ENCODE assay signal across 21 cellular contexts in the genomic region with DNA sequence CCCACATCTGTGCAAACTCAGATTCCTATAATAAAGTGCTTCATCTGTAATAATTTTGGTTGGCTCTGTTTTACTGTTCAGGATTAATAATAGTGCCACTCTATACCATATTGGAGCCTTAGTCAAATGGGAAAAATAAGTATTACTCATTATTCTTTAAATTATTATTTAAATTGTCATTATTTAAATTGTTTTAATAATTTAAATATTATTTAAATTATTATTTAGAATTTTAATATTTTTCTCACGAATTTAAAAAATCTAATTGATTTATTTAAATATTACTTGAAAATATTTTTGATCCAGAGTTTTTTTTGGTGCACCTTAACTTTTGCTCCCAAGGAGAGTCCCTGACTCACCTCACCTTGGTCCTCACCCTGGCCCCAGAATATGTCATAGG.
DNase-seq lines count a peak whose midpoint lies in the region; ATAC-seq, FAIRE-seq and TF ChIP-seq lines count a peak whose summit lies in the region.
"Had no signal": no experiment of that assay in that cellular context is flagged by ENCODE, and none has a peak within 500 bp of the region (broad histone marks: within the 10 kb centered on the region; RNA-seq: fewer than 3 reads in every experiment).

No MANE protein-coding gene starts in this region.

- H3K4me2 ChIP-seq in OCI-LY1 (ENCODE audit: low read length) (no peak overlapping the region), mesendoderm (ENCODE audit: low read length) (no peak overlapping the region)
- H3K4me2 ChIP-seq: BLaER1, GM23338 had no signal

- no peaks in the 10 kb centered on the region for H4K20me1 ChIP-seq in OCI-LY1 (ENCODE audit: insufficient read depth, low read length)
- H4K20me1 ChIP-seq: BLaER1 had no signal

- H3K36me3 ChIP-seq in OCI-LY1 (ENCODE audit: insufficient read depth, low read length) (no peaks in the 10 kb centered on the region), kidney (ENCODE audit: control insufficient read depth in 1 of 2, insufficient read depth in 2 of 2, low read length in 2 of 2) (no peaks in the 10 kb centered on the region), mesendoderm (ENCODE audit: control insufficient read depth, insufficient read depth, low read length) (no peaks in the 10 kb centered on the region)
- H3K36me3 ChIP-seq: BLaER1 had no signal

- FAIRE-seq in kidney (lab: Jason Lieb, UNC): peak; percentile 85
- FAIRE-seq: GM12878, GM19239 had no signal

- no peaks in the 10 kb centered on the region for H3K79me2 ChIP-seq in OCI-LY1 (ENCODE audit: insufficient read depth, low read length)
- no peaks in the 10 kb centered on the region for H3K79me2 ChIP-seq in mesendoderm (ENCODE audit: control insufficient read depth, insufficient read depth, low read length)

- H3K4me1 ChIP-seq in OCI-LY1 (ENCODE audit: insufficient read depth, low read length, severe bottlenecking) (peaks cover 35% of the 10 kb centered on the region), kidney (ENCODE audit: control insufficient read depth in 1 of 2, insufficient read depth in 1 of 2, low read depth in 1 of 2, low read length in 2 of 2) (no peaks in the 10 kb centered on the region), mesendoderm (ENCODE audit: control insufficient read depth, low read depth, low read length) (no peaks in the 10 kb centered on the region)
- H3K4me1 ChIP-seq: BLaER1, Caco-2 had no signal

- TF ChIP-seq CTCF in OCI-LY1 (IDR thresholded peaks at IDR 0.05; ENCODE audit: low read length) (no peak), WTC11 (IDR thresholded peaks at IDR 0.05) (no peak), kidney (IDR thresholded peaks at IDR 0.05; ENCODE audit: borderline replicate concordance, extremely low read depth, insufficient read depth) (no peak)

- H3K9me3 Mint-ChIP-seq in WTC11: peaks cover 21% of the 10 kb centered on the region
- H3K9me3 Mint-ChIP-seq: GM23338, H9 had no signal

- no peak overlapping the region for H2BK5ac ChIP-seq in mesendoderm (ENCODE audit: low read length)

- no peaks in the 10 kb centered on the region for H3K9me2 ChIP-seq in OCI-LY1 (ENCODE audit: low read depth, low read length)

- ATAC-seq in WTC11 (no peak), GM19395 (IDR thresholded peaks at IDR 0.05; ENCODE audit: unreplicated experiment) (no peak)
- ATAC-seq: CD8-positive, alpha-beta T cell; GM12878; GM23338; HCT116 had no signal

- H3K56ac ChIP-seq in mesendoderm (ENCODE audit: low read length): no peak overlapping the region

- H3K23ac ChIP-seq in mesendoderm (ENCODE audit: low read length): no peak overlapping the region

- CTCF ChIA-PET in WTC11 (lab: Charles Lee): no interaction called here

- POLR2A ChIA-PET in WTC11 (lab: Charles Lee): no interaction called here

- H2AK5ac ChIP-seq in mesendoderm (ENCODE audit: low read length): no peak overlapping the region

- no peak overlapping the region for H3K27ac Mint-ChIP-seq in WTC11
- H3K27ac Mint-ChIP-seq: B cell; CD4-positive, CD25-positive, alpha-beta regulatory T cell; CD8-positive, alpha-beta T cell; GM23338; H9 had no signal

- H2AFZ ChIP-seq in OCI-LY1 (ENCODE audit: low read length): no peak overlapping the region
- H2AFZ ChIP-seq: GM23338 had no signal

- H2BK120ac ChIP-seq in mesendoderm (ENCODE audit: low read depth, low read length): no peak overlapping the region

- H4K5ac ChIP-seq in mesendoderm (ENCODE audit: low read length): no peak overlapping the region

- H3K27me3 ChIP-seq in OCI-LY1 (ENCODE audit: insufficient read depth, low read length): no peaks in the 10 kb centered on the region
- H3K27me3 ChIP-seq in mesendoderm (ENCODE audit: insufficient read depth, low read length, poor library complexity): no peaks in the 10 kb centered on the region
- H3K27me3 ChIP-seq: BLaER1 had no signal

- intact Hi-C loops in kidney (cut with DNase I): no loop called here

- no peak overlapping the region for H3K18ac ChIP-seq in mesendoderm (ENCODE audit: low read length)

- no peaks in the 10 kb centered on the region for H3F3A ChIP-seq in OCI-LY1 (ENCODE audit: insufficient read depth, low read length)

- H4K8ac ChIP-seq in mesendoderm (ENCODE audit: low read depth, low read length): no peak overlapping the region

- no peaks in the 10 kb centered on the region; the same call in 1 of the 2 replicates for H3K4me1 Mint-ChIP-seq in WTC11
- H3K4me1 Mint-ChIP-seq: CD4-positive, CD25-positive, alpha-beta regulatory T cell; H9 had no signal

- peaks cover 4% of the 10 kb centered on the region; the same call in 1 of the 2 replicates for H3K9me3 ChIP-seq in OCI-LY1 (ENCODE audit: low read length)
- H3K9me3 ChIP-seq in kidney (ENCODE audit: control insufficient read depth in 1 of 2, low read length in 2 of 2): peaks cover 0 to 3% of the 10 kb centered on the region in 2 donors
- H3K9me3 ChIP-seq: Caco-2 had no signal

- H3K4ac ChIP-seq in mesendoderm (ENCODE audit: low read depth, low read length): no peak overlapping the region

- H3K4me3 Mint-ChIP-seq in WTC11: no peak overlapping the region
- H3K4me3 Mint-ChIP-seq: B cell; CD4-positive, CD25-positive, alpha-beta regulatory T cell; CD8-positive, alpha-beta T cell; GM23338; H9 had no signal

- H3K27me3 Mint-ChIP-seq in WTC11 (ENCODE audit: low read depth): peaks cover 4% of the 10 kb centered on the region
- H3K27me3 Mint-ChIP-seq: B cell; CD4-positive, CD25-positive, alpha-beta regulatory T cell had no signal

- H3K36me3 Mint-ChIP-seq in WTC11: peaks cover 7% of the 10 kb centered on the region; the same call in 1 of the 2 replicates
- H3K36me3 Mint-ChIP-seq: CD4-positive, CD25-positive, alpha-beta regulatory T cell; CD8-positive, alpha-beta T cell had no signal

- no peak overlapping the region for H2BK15ac ChIP-seq in mesendoderm (replicated peaks; ENCODE audit: low read depth)

- DNase-seq in WTC11 (ENCODE audit: low spot score) (no peak), kidney (no peak), mesendoderm (no peak)
- no peak for DNase-seq in activated effector memory CD4-positive, alpha-beta T cell treated with Interleukin-2 at 50 U/mL for 16 hours
- DNase-seq in stimulated activated CD8-positive, alpha-beta memory T cell treated with anti-CD3 and anti-CD28 coated beads, Interleukin-4, amount 100 ng/mL, for 48 hours: no peak
- DNase-seq: Caco-2; CD4-positive, CD25-positive, alpha-beta regulatory T cell; CD8-positive, alpha-beta T cell; DMS153; DND-41; GDM1; H9 had no signal

- no peaks in the 10 kb centered on the region for H3K79me1 ChIP-seq in mesendoderm (ENCODE audit: low read length)

- H3K27ac ChIP-seq in OCI-LY1 (ENCODE audit: low read depth, low read length, poor library complexity, severe bottlenecking) (peak overlapping the region; percentile 55), kidney (ENCODE audit: low read depth in 2 of 2, low read length in 2 of 2) (no peak overlapping the region), mesendoderm (ENCODE audit: low read depth, low read length) (no peak overlapping the region)
- H3K27ac ChIP-seq: BLaER1, C4-2B had no signal

- H3K9ac ChIP-seq in OCI-LY1 (ENCODE audit: low read length) (no peak overlapping the region), kidney (ENCODE audit: low read length in 2 of 2) (no peak overlapping the region), mesendoderm (ENCODE audit: low read length) (no peak overlapping the region)
- H3K9ac ChIP-seq: BLaER1 had no signal

- 83% methylated on average over 1 of the region's 1 CpG for WGBS in mesendoderm (ENCODE audit: extremely low coverage, insufficient coverage, low lambda C conversion rate)

- H3K4me3 ChIP-seq in OCI-LY1 (ENCODE audit: low read depth, low read length, poor library complexity, severe bottlenecking) (no peak overlapping the region), kidney (ENCODE audit: low read length in 2 of 2) (no peak overlapping the region), mesendoderm (ENCODE audit: low read length) (no peak overlapping the region)
- H3K4me3 ChIP-seq: BLaER1, GM12878, GM23338 had no signal

TF ChIP-seq in WTC11, 78 proteins besides CTCF, POLR2A, EP300 and RAD21:
- peak; percentile 99 for TF ChIP-seq HMGA2 (CRISPR knock-in tag; IDR thresholded peaks at IDR 0.05)
- TF ChIP-seq E2F1 (CRISPR knock-in tag; IDR thresholded peaks at IDR 0.05): no peak
